8 cellular contexts compared by ENCODE assay signal in genomic region chr16:29790949-29791844, GRCh38. TPM values are rescaled to one million over a fixed set of nuclear protein-coding genes. Genes with fewer than 3 reads are reported as not detected.
DNase-seq lines count a peak whose midpoint lies in the region; ATAC-seq, FAIRE-seq and TF ChIP-seq lines count a peak whose summit lies in the region.

No MANE protein-coding gene starts in this region.

- H3K4me3 ChIP-seq in BLaER1 = peak overlapping the region; percentile 90
- peak overlapping the region; percentile 86 for H3K4me3 ChIP-seq in SK-N-MC
- peak overlapping the region; percentile 94 for H3K4me3 ChIP-seq in fibroblast of mammary gland (ENCODE audit: control insufficient read depth, low read depth, low read length)
- H3K4me3 ChIP-seq in rectal smooth muscle tissue (ENCODE audit: low read length) = peak overlapping the region; percentile 91

- TF ChIP-seq CTCF in fibroblast of mammary gland (conservative IDR thresholded peaks at IDR 0.05; ENCODE audit: control insufficient read depth, insufficient read depth, low read depth, low read length) = no peak

- H3K9ac ChIP-seq in BLaER1 (peak overlapping the region; percentile 93), SK-N-MC (ENCODE audit: insufficient read length) (peak overlapping the region; percentile 92), rectal smooth muscle tissue (ENCODE audit: low read length) (peak overlapping the region; percentile 45)

- ATAC-seq in GM21737 (IDR thresholded peaks at IDR 0.05; ENCODE audit: unreplicated experiment) = peak; percentile 20

- H3K27ac ChIP-seq in BLaER1 = peak overlapping the region; percentile 90
- H3K27ac ChIP-seq in SK-N-MC = peak overlapping the region; percentile 16; the same call in 1 of the 2 replicates
- H3K27ac ChIP-seq in rectal smooth muscle tissue (ENCODE audit: low read depth, low read length) = peak overlapping the region; percentile 56

- no peaks in the 10 kb centered on the region for H3K27me3 ChIP-seq in BLaER1
- no peaks in the 10 kb centered on the region for H3K27me3 ChIP-seq in rectal smooth muscle tissue (ENCODE audit: control insufficient read depth, insufficient read depth, low read length)

- DNase-seq in SK-N-MC (ENCODE audit: low read depth, low spot score) (no peak), fibroblast of mammary gland (ENCODE audit: low read depth) (no peak), GM12891 (ENCODE audit: insufficient read length, low spot score) (no peak), NCI-H2081 treated with DMSO at 0.1 percent for 48 hours (lab: John Stamatoyannopoulos, UW) (no peak), GOT3 (lab: John Stamatoyannopoulos, UW) (no peak)

- H3K36me3 ChIP-seq in BLaER1 (peaks cover 36% of the 10 kb centered on the region), SK-N-MC (ENCODE audit: insufficient read depth, low read length) (peaks cover 13% of the 10 kb centered on the region; the same call in 1 of the 2 replicates), rectal smooth muscle tissue (ENCODE audit: control insufficient read depth, insufficient read depth, low read length) (no peaks in the 10 kb centered on the region)

- H3K4me1 ChIP-seq in BLaER1 = peaks cover 33% of the 10 kb centered on the region
- H3K4me1 ChIP-seq in rectal smooth muscle tissue (ENCODE audit: control insufficient read depth, insufficient read depth, low read length) = peaks cover 8% of the 10 kb centered on the region

- TF ChIP-seq POLR2A in GM12891 (IDR thresholded peaks at IDR 0.05; ENCODE audit: low read depth, low read length) = no peak

- H3K4me2 ChIP-seq in BLaER1 = peak overlapping the region; percentile 73

- H4K20me1 ChIP-seq in BLaER1 = peaks cover 18% of the 10 kb centered on the region; the same call in 1 of the 2 replicates

- no peak for FAIRE-seq in GM12891 (lab: Jason Lieb, UNC)

- H3K9me3 ChIP-seq in BLaER1 (no peaks in the 10 kb centered on the region), SK-N-MC (ENCODE audit: low read depth, low read length) (no peaks in the 10 kb centered on the region)

TF ChIP-seq in GM12891, 5 proteins besides CTCF, POLR2A, EP300 and RAD21:
- TF ChIP-seq POLR2AphosphoS5 (IDR thresholded peaks at IDR 0.05; ENCODE audit: low read depth, low read length) (no peak), POU2F2 (IDR thresholded peaks at IDR 0.05; ENCODE audit: low read depth, low read length) (no peak), SPI1 (IDR thresholded peaks at IDR 0.05; ENCODE audit: low read depth, low read length) (no peak), PAX5 (IDR thresholded peaks at IDR 0.05; ENCODE audit: insufficient read depth, low read length, severe bottlenecking) (no peak), TAF1 (IDR thresholded peaks at IDR 0.05; ENCODE audit: low read depth, low read length) (no peak)

RNA-seq across cellular contexts. Expression of gene KIF22, which starts 0.6 kb away (rescaled TPM):
- polyA plus RNA-seq in GM12891 (2012; ENCODE audit: low read depth, missing spikeins) = 52.3 TPM

RNA-seq across cellular contexts. Expression of gene ZG16, which starts 13.1 kb away (rescaled TPM):
- polyA plus RNA-seq in GM12891 (2012; ENCODE audit: low read depth, missing spikeins) = not detected

RNA-seq across cellular contexts. Expression of gene MAZ, which starts 15.1 kb away (rescaled TPM):
- polyA plus RNA-seq in GM12891 (2012; ENCODE audit: low read depth, missing spikeins) = 133 TPM

RNA-seq across cellular contexts. Expression of gene PRRT2, which starts 20.8 kb away (rescaled TPM):
- 0.36 TPM for polyA plus RNA-seq in GM12891 (2012; ENCODE audit: low read depth, missing spikeins)

RNA-seq across cellular contexts. Expression of gene PAGR1, which starts 24.8 kb away (rescaled TPM):
- 16.9 TPM for polyA plus RNA-seq in GM12891 (2012; ENCODE audit: low read depth, missing spikeins)

Comparison
In these comparisons a context has a peak if more than half of its experiments do, and no peak if none do; other contexts are left out.
1. H3K27ac ChIP-seq: peak in every context shown above with its lines; median percentile 90 in BLaER1; 56 in rectal smooth muscle tissue; 16 in SK-N-MC.